ENCODE assay signal across 8 cellular contexts in genomic region chr3:161096771-161097367, GRCh38. TPM values are rescaled to one million over a fixed set of nuclear protein-coding genes. Genes with fewer than 3 reads are reported as not detected.
DNase-seq lines count a peak whose midpoint lies in the region; ATAC-seq, FAIRE-seq and TF ChIP-seq lines count a peak whose summit lies in the region.

No MANE protein-coding gene starts in this region.

- H4K20me1 ChIP-seq in DOHH2 (ENCODE audit: control insufficient read depth, insufficient read depth, low read depth, low read length), result no peaks in the 10 kb centered on the region

- H3K4me1 ChIP-seq in DOHH2 (ENCODE audit: control insufficient read depth, low read length), result no peaks in the 10 kb centered on the region

- TF ChIP-seq CTCF in DOHH2 (IDR thresholded peaks at IDR 0.05; ENCODE audit: low read depth, low read length, poor library complexity, severe bottlenecking), result peak; percentile 63

- H3K9me3 ChIP-seq in DOHH2 (ENCODE audit: control insufficient read depth, insufficient read depth, low read length), result no peaks in the 10 kb centered on the region

- no peak overlapping the region for H3K4me3 ChIP-seq in DOHH2 (ENCODE audit: low read length)

- H3K36me3 ChIP-seq in DOHH2 (ENCODE audit: control insufficient read depth, low read length), result no peaks in the 10 kb centered on the region

- no peak overlapping the region for H3K27ac ChIP-seq in DOHH2 (ENCODE audit: low read depth, low read length)

- TF ChIP-seq POLR2A in H54 (IDR thresholded peaks at IDR 0.05; ENCODE audit: low read depth, low read length), result no peak

- no peaks in the 10 kb centered on the region for H3F3A ChIP-seq in DOHH2 (ENCODE audit: control insufficient read depth, insufficient read depth)

- no peaks in the 10 kb centered on the region for H3K79me2 ChIP-seq in DOHH2 (ENCODE audit: control insufficient read depth, low read length)

- no peaks in the 10 kb centered on the region for H3K27me3 ChIP-seq in DOHH2 (ENCODE audit: control insufficient read depth, low read length)

- ATAC-seq in SK-N-SH treated with all-trans-retinoic acid at 6 μM for 48 hours, result peak; percentile 53; the same call in 2 of the 3 replicates
- no peak for ATAC-seq in HG03108 (IDR thresholded peaks at IDR 0.05; ENCODE audit: unreplicated experiment)
- ATAC-seq in GM21360 (IDR thresholded peaks at IDR 0.05; ENCODE audit: unreplicated experiment), result no peak

- DNase-seq in HT-29 (ENCODE audit: low spot score), result peak; percentile 76
- peak; percentile 33 for DNase-seq in iPS-NIHi11 (ENCODE audit: low spot score)
- no peak for DNase-seq in retina
- DNase-seq in H54 (ENCODE audit: insufficient read length, low spot score), result no peak

- H3K4me2 ChIP-seq in DOHH2 (ENCODE audit: low read length), result no peak overlapping the region

- no peak for FAIRE-seq in H54 (lab: Jason Lieb, UNC)

- no peaks in the 10 kb centered on the region for H3K9me2 ChIP-seq in DOHH2 (replicated peaks; ENCODE audit: control insufficient read depth, low read length)

TF ChIP-seq in SK-N-SH treated with all-trans-retinoic acid at 6 μM for 48 hours, 23 proteins besides CTCF, POLR2A, EP300 and RAD21:
- no peak for TF ChIP-seq CSDC2 (CRISPR knock-in tag; IDR thresholded peaks at IDR 0.05)
- TF ChIP-seq OSR1 (CRISPR knock-in tag; IDR thresholded peaks at IDR 0.05), result no peak
- no peak for TF ChIP-seq TSHZ2 (CRISPR knock-in tag; IDR thresholded peaks at IDR 0.05)
- TF ChIP-seq ARNTL (CRISPR knock-in tag; IDR thresholded peaks at IDR 0.05; ENCODE audit: borderline replicate concordance, low read depth), result no peak
- no peak for TF ChIP-seq TOX (CRISPR knock-in tag; IDR thresholded peaks at IDR 0.05; ENCODE audit: borderline replicate concordance)
- no peak for TF ChIP-seq PPARA (CRISPR knock-in tag; IDR thresholded peaks at IDR 0.05; ENCODE audit: borderline replicate concordance)
- TF ChIP-seq ZNF8 (CRISPR knock-in tag; IDR thresholded peaks at IDR 0.05), result no peak
- TF ChIP-seq POU6F1 (CRISPR knock-in tag; IDR thresholded peaks at IDR 0.05; ENCODE audit: borderline replicate concordance, low read depth), result no peak
- no peak for TF ChIP-seq ZNF565 (CRISPR knock-in tag; conservative IDR thresholded peaks at IDR 0.05; ENCODE audit: low read depth)
- no peak for TF ChIP-seq ZFP3 (CRISPR knock-in tag; IDR thresholded peaks at IDR 0.05)
- no peak for TF ChIP-seq ESRRG (CRISPR knock-in tag; IDR thresholded peaks at IDR 0.05)
- no peak for TF ChIP-seq CSRNP3 (CRISPR knock-in tag; IDR thresholded peaks at IDR 0.05)
- no peak for TF ChIP-seq ZNF70 (CRISPR knock-in tag; IDR thresholded peaks at IDR 0.05)

RNA-seq across cellular contexts. Expression of gene B3GALNT1, which starts 8.3 kb away (rescaled TPM):
- total RNA-seq in HT-29 (2014; rRNA removed; shearing (Covaris generic)), result not detected in 2 replicates

Comparison
In these comparisons a context has a peak if more than half of its experiments do, and no peak if none do; other contexts are left out.
1. DNase-seq: peak in HT-29 (single experiment) and iPS-NIHi11 (single experiment); none in retina (single experiment) and H54 (single experiment).